Comparison of ENCODE assay signal across 9 cellular contexts in genomic region chr18:48996901-48997463, GRCh38.
DNase-seq lines count a peak whose midpoint lies in the region; ATAC-seq, FAIRE-seq and TF ChIP-seq lines count a peak whose summit lies in the region.
"Had no signal": no experiment of that assay in that cellular context is flagged by ENCODE, and none has a peak within 500 bp of the region (broad histone marks: within the 10 kb centered on the region; RNA-seq: fewer than 3 reads in every experiment).

No MANE protein-coding gene starts in this region.

- H3K27me3 Mint-ChIP-seq in activated naive CD8-positive, alpha-beta T cell treated with anti-CD3 and anti-CD28 coated beads, Interleukin-2, amount 50 U/mL, for 24 hours: peaks cover 2% of the 10 kb centered on the region

- H3K27me3 ChIP-seq in ACC112 (ENCODE audit: insufficient read depth, low read length): no peaks in the 10 kb centered on the region
- H3K27me3 ChIP-seq: tibial nerve had no signal

- no peaks in the 10 kb centered on the region for H3K36me3 ChIP-seq in ACC112 (ENCODE audit: insufficient read depth, low read length)
- H3K36me3 ChIP-seq: tibial nerve had no signal

- no peak for TF ChIP-seq POLR2A in H54 (IDR thresholded peaks at IDR 0.05; ENCODE audit: low read depth, low read length)

- peaks cover 16% of the 10 kb centered on the region for H3K4me1 Mint-ChIP-seq in activated naive CD8-positive, alpha-beta T cell treated with anti-CD3 and anti-CD28 coated beads, Interleukin-2, amount 50 U/mL, for 24 hours

- H2AFZ ChIP-seq in ACC112 (ENCODE audit: low read length, unreplicated experiment): no peak overlapping the region

- FAIRE-seq in H54 (lab: Jason Lieb, UNC): no peak

- H3K79me2 ChIP-seq in ACC112 (ENCODE audit: control insufficient read depth, insufficient read depth, low read length, unreplicated experiment): no peaks in the 10 kb centered on the region

- H3K36me3 Mint-ChIP-seq in activated naive CD8-positive, alpha-beta T cell treated with anti-CD3 and anti-CD28 coated beads, Interleukin-2, amount 50 U/mL, for 24 hours (ENCODE audit: low read depth): no peaks in the 10 kb centered on the region

- H3K4me1 ChIP-seq in ACC112 (ENCODE audit: control insufficient read depth, insufficient read depth, low read length, unreplicated experiment): peaks cover 43% of the 10 kb centered on the region

- peak overlapping the region; percentile 96 for H3K27ac ChIP-seq in ACC112 (ENCODE audit: low read depth, low read length)
- H3K27ac ChIP-seq: tibial nerve had no signal

- no peaks in the 10 kb centered on the region for H3K9me3 Mint-ChIP-seq in activated naive CD8-positive, alpha-beta T cell treated with anti-CD3 and anti-CD28 coated beads, Interleukin-2, amount 50 U/mL, for 24 hours

- H3K27ac Mint-ChIP-seq in activated naive CD8-positive, alpha-beta T cell treated with anti-CD3 and anti-CD28 coated beads, Interleukin-2, amount 50 U/mL, for 24 hours: peak overlapping the region; percentile 37

- H3K4me3 ChIP-seq in ACC112 (ENCODE audit: low read depth, low read length): no peak overlapping the region
- H3K4me3 ChIP-seq: tibial nerve had no signal

- DNase-seq in H54 (ENCODE audit: insufficient read length, low spot score) (peak; percentile 42), islet precursor cell (peak; percentile 93), DMS114 treated with DMSO at 0.1 percent for 48 hours (lab: John Stamatoyannopoulos, UW; ENCODE audit: unreplicated experiment) (no peak)
- DNase-seq in activated naive CD8-positive, alpha-beta T cell treated with anti-CD3 and anti-CD28 coated beads, Interleukin-2, amount 50 U/mL, for 24 hours: no peak

- ATAC-seq in activated naive CD8-positive, alpha-beta T cell treated with anti-CD3 and anti-CD28 coated beads, Interleukin-2, amount 50 U/mL, for 24 hours: no peak
- ATAC-seq in HG03432 (IDR thresholded peaks at IDR 0.05; ENCODE audit: unreplicated experiment) (no peak), HG03571 (IDR thresholded peaks at IDR 0.05; ENCODE audit: unreplicated experiment) (no peak), GM19023 (IDR thresholded peaks at IDR 0.05; ENCODE audit: unreplicated experiment) (no peak)

- no peak overlapping the region for H3K4me3 Mint-ChIP-seq in activated naive CD8-positive, alpha-beta T cell treated with anti-CD3 and anti-CD28 coated beads, Interleukin-2, amount 50 U/mL, for 24 hours

Comparison
In these comparisons a context has a peak if more than half of its experiments do, and no peak if none do; other contexts are left out.
1. DNase-seq: peak in H54 (single experiment) and islet precursor cell (single experiment); none in activated naive CD8-positive, alpha-beta T cell treated with anti-CD3 and anti-CD28 coated beads, Interleukin-2, amount 50 U/mL, for 24 hours (single experiment) and DMS114 treated with DMSO at 0.1 percent for 48 hours (single experiment).